ENCODE assay signal across 10 cellular contexts in genomic region chr10:78688945-78689935, GRCh38.
DNase-seq lines count a peak whose midpoint lies in the region; ATAC-seq, FAIRE-seq and TF ChIP-seq lines count a peak whose summit lies in the region.
"Had no signal": no experiment of that assay in that cellular context is flagged by ENCODE, and none has a peak within 500 bp of the region (broad histone marks: within the 10 kb centered on the region; RNA-seq: fewer than 3 reads in every experiment).

No MANE protein-coding gene starts in this region.

- TF ChIP-seq POLR2A in K562 (conservative IDR thresholded peaks at IDR 0.05) (no peak), H54 (IDR thresholded peaks at IDR 0.05; ENCODE audit: low read depth, low read length) (no peak)

- ATAC-seq in K562 (no peak), GM21786 (IDR thresholded peaks at IDR 0.05; ENCODE audit: unreplicated experiment) (no peak)

- no peak overlapping the region for H3K23ac ChIP-seq in mesenchymal stem cell (ENCODE audit: low read length in 2 of 2)

- CTCF ChIA-PET in K562 (lab: Yijun Ruan, JAX; ENCODE audit: low intra/inter-chr PET ratio): no interaction called here

- H3K27me3 ChIP-seq in K562 (ENCODE audit: control insufficient read depth in 2 of 2, insufficient read depth in 2 of 2, low read length in 2 of 2): peaks cover 0 to 16% of the 10 kb centered on the region in 2 experiments; a peak in 3 of 5 replicates
- peaks cover 0 to 5% of the 10 kb centered on the region in 2 experiments for H3K27me3 ChIP-seq in mesenchymal stem cell (ENCODE audit: control insufficient read depth in 1 of 2, insufficient read depth in 1 of 2, low read length in 2 of 2)

- H3K4me3 ChIP-seq in K562: no peak overlapping the region
- no peak overlapping the region for H3K4me3 ChIP-seq in mesenchymal stem cell (ENCODE audit: insufficient read depth in 1 of 2, low read depth in 1 of 2, low read length in 2 of 2)

- no peaks in the 10 kb centered on the region for H3K36me3 Mint-ChIP-seq in type B pancreatic cell

- no peaks in the 10 kb centered on the region for H3K9me3 ChIP-seq in K562 (replicated peaks; ENCODE audit: control insufficient read depth, insufficient read depth, low read depth, low read length)
- no peaks in the 10 kb centered on the region for H3K9me3 ChIP-seq in mesenchymal stem cell (ENCODE audit: control insufficient read depth, low read length)

- POLR2A ChIA-PET in K562 (lab: Yijun Ruan, JAX): no interaction called here

- no peak overlapping the region for H2BK12ac ChIP-seq in mesenchymal stem cell (ENCODE audit: low read length in 2 of 2)

- TF ChIP-seq CTCF in K562 (IDR thresholded peaks at IDR 0.05 in 2 of 3, conservative IDR thresholded peaks at IDR 0.05 in 1 of 3; ENCODE audit: insufficient read depth in 2 of 3, low read depth in 1 of 3, low read length in 3 of 3) (no peak), type B pancreatic cell (conservative IDR thresholded peaks at IDR 0.05) (no peak)

- peak; percentile 36 for DNase-seq in NCI-H1105 treated with DMSO at 0.1 percent for 48 hours (lab: John Stamatoyannopoulos, UW)
- no peak for DNase-seq in NCI-H1105 (lab: John Stamatoyannopoulos, UW)
- no peak for DNase-seq in K562 (ENCODE audit: extremely low read depth in 1 of 4, low spot score in 3 of 4)
- no peak for DNase-seq in mesenchymal stem cell
- DNase-seq in type B pancreatic cell (ENCODE audit: extremely low spot score, unreplicated experiment): no peak
- DNase-seq in H54 (ENCODE audit: insufficient read length, low spot score): no peak
- DNase-seq in H4 (ENCODE audit: low spot score): no peak
- DNase-seq: RPMI8226 had no signal

- no peaks in the 10 kb centered on the region for H3K36me3 ChIP-seq in K562 (ENCODE audit: control insufficient read depth, insufficient read depth, low read length)
- no peaks in the 10 kb centered on the region for H3K36me3 ChIP-seq in mesenchymal stem cell (ENCODE audit: control insufficient read depth in 1 of 2, insufficient read depth in 2 of 2, low read depth in 1 of 2, low read length in 2 of 2)

- H4K20me1 ChIP-seq in K562 (replicated peaks; ENCODE audit: control insufficient read depth, insufficient read depth, low read length): no peaks in the 10 kb centered on the region; the same call in 1 of the 2 replicates

- WGBS in K562 (ENCODE audit: insufficient coverage, low coverage, missing lambda C conversion rate): 3% methylated on average over 15 of the region's 15 CpGs
- 61% methylated on average over 15 of the region's 15 CpGs for WGBS in mesenchymal stem cell

- H3K18ac ChIP-seq in mesenchymal stem cell (ENCODE audit: low read depth in 1 of 2, low read length in 2 of 2): no peak overlapping the region

- no peak overlapping the region for H2BK120ac ChIP-seq in mesenchymal stem cell (ENCODE audit: low read depth, low read length)

- no peak overlapping the region for H3K14ac ChIP-seq in mesenchymal stem cell (ENCODE audit: low read length in 2 of 2)

- H2BK5ac ChIP-seq in mesenchymal stem cell (ENCODE audit: low read depth, low read length, poor library complexity, severe bottlenecking): no peak overlapping the region

- H3K9me3 Mint-ChIP-seq in type B pancreatic cell: no peaks in the 10 kb centered on the region

- TF ChIP-seq EP300 in K562 (IDR thresholded peaks at IDR 0.05; ENCODE audit: low read length): no peak

- H3K4me2 ChIP-seq in K562 (ENCODE audit: insufficient read depth, low read length): no peak overlapping the region
- no peak overlapping the region for H3K4me2 ChIP-seq in mesenchymal stem cell (ENCODE audit: low read length, poor library complexity, severe bottlenecking)

- H4K91ac ChIP-seq in mesenchymal stem cell (ENCODE audit: low read length): no peak overlapping the region

- no peak overlapping the region for H3K4ac ChIP-seq in mesenchymal stem cell (ENCODE audit: low read depth in 1 of 2, low read length in 2 of 2)

- BruUV-seq in K562 (replicated peaks; lab: Mats Ljungman, UMichigan): no TSS peak

- peak overlapping the region; percentile 45 for H3K27ac Mint-ChIP-seq in type B pancreatic cell

- no peak overlapping the region for H3K9ac ChIP-seq in K562 (ENCODE audit: insufficient read depth in 1 of 2, low read depth in 2 of 2, low read length in 2 of 2)
- peak overlapping the region; percentile 30 for H3K9ac ChIP-seq in mesenchymal stem cell (ENCODE audit: low read length)

- no peak overlapping the region for H3K27ac ChIP-seq in K562 (ENCODE audit: extremely low read depth, low read depth, low read length)
- H3K27ac ChIP-seq in mesenchymal stem cell (ENCODE audit: low read length, poor library complexity, severe bottlenecking): no peak overlapping the region

- no peak overlapping the region for H2AK5ac ChIP-seq in mesenchymal stem cell (ENCODE audit: low read length, severe bottlenecking)

- H3K4me1 ChIP-seq in K562 (replicated peaks in 1 of 2; ENCODE audit: control insufficient read depth in 2 of 2, insufficient read depth in 2 of 2, low read length in 2 of 2): no peaks in the 10 kb centered on the region
- peaks cover 27% of the 10 kb centered on the region for H3K4me1 ChIP-seq in mesenchymal stem cell (ENCODE audit: control insufficient read depth, insufficient read depth, low read depth, low read length)

- no peaks in the 10 kb centered on the region for H3K27me3 Mint-ChIP-seq in type B pancreatic cell

- no peak for TF ChIP-seq RAD21 in K562 (CRISPR knock-in tag; conservative IDR thresholded peaks at IDR 0.05 in 1 of 2, IDR thresholded peaks at IDR 0.05 in 1 of 2)

- no peaks in the 10 kb centered on the region for H3K79me2 ChIP-seq in K562 (ENCODE audit: control insufficient read depth, insufficient read depth, low read length)

- no peak overlapping the region for H2BK15ac ChIP-seq in mesenchymal stem cell (ENCODE audit: low read depth, poor library complexity, severe bottlenecking)

- in situ Hi-C loops in K562 (cut with MboI): no loop called here

- H3K9me1 ChIP-seq in K562 (ENCODE audit: control insufficient read depth, insufficient read depth, low read length): no peaks in the 10 kb centered on the region

- no peak overlapping the region for H4K8ac ChIP-seq in mesenchymal stem cell (ENCODE audit: low read length)

- intact Hi-C loops in K562 (cut with micrococcal nuclease): no loop called here

- no peaks in the 10 kb centered on the region for H3K79me1 ChIP-seq in mesenchymal stem cell (replicated peaks; ENCODE audit: low read length, poor library complexity, severe bottlenecking)

- FAIRE-seq in K562 (lab: Jason Lieb, UNC) (no peak), H54 (lab: Jason Lieb, UNC) (no peak)
- FAIRE-seq: A204.1 had no signal

- H3K4me3 Mint-ChIP-seq in type B pancreatic cell: peak overlapping the region; percentile 28

- H3K4me1 Mint-ChIP-seq in type B pancreatic cell (ENCODE audit: unreplicated experiment): peaks cover 56% of the 10 kb centered on the region

- no peak overlapping the region for H2AFZ ChIP-seq in K562 (ENCODE audit: low read depth, low read length)
- no peak overlapping the region for H2AFZ ChIP-seq in mesenchymal stem cell (ENCODE audit: low read depth, low read length)

TF ChIP-seq in K562, 482 proteins besides CTCF, POLR2A, EP300 and RAD21:
- peak; percentile 81 for TF ChIP-seq ZNF263 (CRISPR knock-in tag; IDR thresholded peaks at IDR 0.05; ENCODE audit: borderline replicate concordance)
- no peak for TF ChIP-seq PKNOX1 (IDR thresholded peaks at IDR 0.05)
- no peak for TF ChIP-seq ZC3H11A (IDR thresholded peaks at IDR 0.05; ENCODE audit: low read depth, low read length)
TF ChIP-seq in K562: peak in this region for 1.
